Comparison of ENCODE assay signal across 31 cellular contexts in the genomic region with DNA sequence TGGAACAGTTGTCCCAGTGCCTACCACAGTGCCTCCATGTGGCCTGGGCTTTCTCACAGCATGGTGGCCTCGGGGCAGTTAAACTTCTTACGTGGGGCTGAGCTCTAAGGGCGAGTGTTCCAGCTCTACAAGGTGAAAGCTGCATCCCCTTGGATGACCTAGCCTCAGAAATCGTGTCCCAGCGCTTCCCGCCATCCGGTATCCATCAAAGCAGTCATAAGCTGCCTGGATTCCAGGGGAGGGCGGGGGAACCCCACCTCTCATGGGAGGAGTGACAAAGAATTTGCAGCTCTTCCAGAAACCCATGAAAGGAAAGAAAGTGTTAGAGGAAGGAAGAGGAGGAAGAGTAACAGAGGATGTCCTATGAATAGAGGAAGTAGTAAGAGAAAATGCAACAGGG.
"Had no signal": no experiment of that assay in that cellular context is flagged by ENCODE, and none has a peak within 500 bp of the region (broad histone marks: within the 10 kb centered on the region; RNA-seq: fewer than 3 reads in every experiment).

No MANE protein-coding gene starts in this region.

- H3K4me3 ChIP-seq: ascending aorta, cardiac muscle cell, PC-9 had no signal

- H3K4me3 Mint-ChIP-seq: activated CD4-positive, alpha-beta T cell treated with anti-CD3 and anti-CD28 coated beads, Interleukin-2, amount 10 ng/mL, durations not matched to agents 24 days and 14 days; activated CD8-positive, alpha-beta T cell treated with anti-CD3 and anti-CD28 coated beads for 36 hours; activated naive CD8-positive, alpha-beta T cell treated with anti-CD3 and anti-CD28 coated beads for 36 hours; activated T-cell treated with anti-CD3 and anti-CD28 coated beads, Interleukin-2, amount 50 U/mL, for 72 hours; activated T-helper 17 cell treated with anti-CD3 and anti-CD28 coated beads, Interleukin-2, amount 50 U/mL, for 72 hours; central memory CD8-positive, alpha-beta T cell had no signal

- H3K36me3 ChIP-seq: ascending aorta, cardiac muscle cell had no signal

- ATAC-seq: activated CD8-positive, alpha-beta T cell treated with anti-CD3 and anti-CD28 coated beads for 36 hours; activated T-cell treated with anti-CD3 and anti-CD28 coated beads, Interleukin-2, amount 50 U/mL, for 72 hours; activated T-helper 17 cell treated with anti-CD3 and anti-CD28 coated beads, Interleukin-2, amount 50 U/mL, for 72 hours; Right ventricle myocardium inferior had no signal

- H3K4me1 Mint-ChIP-seq: activated CD4-positive, alpha-beta T cell treated with anti-CD3 and anti-CD28 coated beads, Interleukin-2, amount 10 ng/mL, durations not matched to agents 24 days and 14 days; activated naive CD8-positive, alpha-beta T cell treated with anti-CD3 and anti-CD28 coated beads for 36 hours; activated T-helper 17 cell treated with anti-CD3 and anti-CD28 coated beads, Interleukin-2, amount 50 U/mL, for 72 hours; central memory CD8-positive, alpha-beta T cell had no signal

- H3K27ac Mint-ChIP-seq: activated CD4-positive, alpha-beta T cell treated with anti-CD3 and anti-CD28 coated beads, Interleukin-2, amount 10 ng/mL, durations not matched to agents 24 days and 14 days; activated CD8-positive, alpha-beta T cell treated with anti-CD3 and anti-CD28 coated beads for 36 hours; activated naive CD8-positive, alpha-beta T cell treated with anti-CD3 and anti-CD28 coated beads for 36 hours; activated T-cell treated with anti-CD3 and anti-CD28 coated beads, Interleukin-2, amount 50 U/mL, for 72 hours; activated T-helper 17 cell treated with anti-CD3 and anti-CD28 coated beads, Interleukin-2, amount 50 U/mL, for 72 hours had no signal

- H3K9me3 ChIP-seq: ascending aorta had no signal

- DNase-seq: activated CD4-positive, alpha-beta T cell treated with anti-CD3 and anti-CD28 coated beads, Interleukin-2, amount 10 ng/mL, durations not matched to agents 24 days and 14 days; activated CD4-positive, alpha-beta T cell treated with anti-CD3 and anti-CD28 coated beads, Interleukin-2, amount 50 U/mL, for 4 hours; activated CD8-positive, alpha-beta T cell treated with anti-CD3 and anti-CD28 coated beads for 36 hours; activated effector memory CD4-positive, alpha-beta T cell treated with anti-CD3 and anti-CD28 coated beads, Interleukin-2, amount 50 U/mL, for 16 hours; activated naive CD4-positive, alpha-beta T cell; activated naive CD4-positive, alpha-beta T cell treated with anti-CD3 and anti-CD28 coated beads, Interleukin-2, amount 50 U/mL, for 16 hours; activated naive CD8-positive, alpha-beta T cell treated with anti-CD3 and anti-CD28 coated beads for 36 hours; activated T-cell treated with anti-CD3 and anti-CD28 coated beads, Interleukin-2, amount 50 U/mL, for 1 hour; activated T-cell treated with anti-CD3 and anti-CD28 coated beads, Interleukin-2, amount 50 U/mL, for 72 hours; amniotic stem cell; MM.1S; NCI-H1048; NCI-H1105 treated with DMSO at 0.1 percent for 48 hours; NCI-H1436; NCI-H1694; NCI-H1930; NCI-H2081 treated with DMSO at 0.1 percent for 48 hours; NCI-H345; NCI-H524 treated with DMSO at 0.1 percent for 48 hours; NK-92 treated with Interleukin-12 subunit alpha and Interleukin-12 subunit beta, amount 100 ng/mL, for 24 hours; PC-9; SIG-M5; T-helper 1 cell; T-helper 2 cell; T-helper 9 cell had no signal

- H3K27me3 ChIP-seq: ascending aorta had no signal

- H3K9me3 Mint-ChIP-seq: activated CD8-positive, alpha-beta T cell treated with anti-CD3 and anti-CD28 coated beads for 36 hours; activated T-helper 17 cell treated with anti-CD3 and anti-CD28 coated beads, Interleukin-2, amount 50 U/mL, for 72 hours had no signal

- H3K27ac ChIP-seq: ascending aorta, cardiac muscle cell, PC-9, RWPE1 had no signal
